In the genomic region with DNA sequence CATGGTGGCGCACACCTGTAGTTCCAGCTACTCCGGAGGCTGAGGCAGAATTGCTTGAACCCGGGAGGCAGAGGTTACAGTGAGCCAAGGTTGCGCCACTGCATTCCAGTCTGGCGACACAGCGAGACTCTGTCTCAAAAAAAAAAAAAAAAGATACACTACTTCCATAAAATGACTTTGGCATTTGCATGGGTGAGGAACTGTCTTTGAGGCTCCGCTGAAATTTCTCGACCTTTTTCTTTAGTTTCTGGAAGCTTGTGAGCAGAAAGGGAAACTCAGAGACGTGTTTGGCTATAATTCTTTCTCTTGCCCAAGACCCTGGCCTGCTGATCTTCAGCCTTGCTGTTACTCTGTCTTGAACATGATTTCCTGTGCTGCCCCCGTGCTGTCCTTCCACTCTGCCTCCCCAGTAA, we compare ENCODE assay signal across 16 cellular contexts. TPM values are rescaled to one million over a fixed set of nuclear protein-coding genes. Genes with fewer than 3 reads are reported as not detected.
DNase-seq lines count a peak whose midpoint lies in the region; ATAC-seq, FAIRE-seq and TF ChIP-seq lines count a peak whose summit lies in the region.
"Had no signal": no experiment of that assay in that cellular context is flagged by ENCODE, and none has a peak within 500 bp of the region (broad histone marks: within the 10 kb centered on the region; RNA-seq: fewer than 3 reads in every experiment).

No MANE protein-coding gene starts in this region.

- no peak for TF ChIP-seq POLR2A in breast epithelium (IDR thresholded peaks at IDR 0.05)
- no peak for TF ChIP-seq POLR2A in right lobe of liver (IDR thresholded peaks at IDR 0.05)

- 74% methylated on average over 10 of the region's 10 CpGs for WGBS in right lobe of liver (ENCODE audit: insufficient coverage, low coverage, low lambda C conversion rate, missing lambda C conversion rate)

- H3K36me3 ChIP-seq in breast epithelium (no peaks in the 10 kb centered on the region), bronchial epithelial cell (ENCODE audit: control insufficient read depth, insufficient read depth, low read length) (peaks cover 8% of the 10 kb centered on the region), right lobe of liver (no peaks in the 10 kb centered on the region)
- H3K36me3 ChIP-seq: thyroid gland had no signal

- FAIRE-seq in bronchial epithelial cell (lab: Jason Lieb, UNC) = no peak

- peaks cover 6% of the 10 kb centered on the region for H3K4me1 Mint-ChIP-seq in MCF 10A (ENCODE audit: insufficient read depth, unreplicated experiment)
- H3K4me1 Mint-ChIP-seq in activated CD4-positive, alpha-beta memory T cell treated with anti-CD3 and anti-CD28 coated beads for 36 hours (ENCODE audit: low read depth) = peaks cover 5% of the 10 kb centered on the region

- intact Hi-C loops in MCF 10A (cut with micrococcal nuclease) = no loop called here
- intact Hi-C loops in breast epithelium (cut with DNase I; ENCODE audit: low total_unique reads) = no loop called here
- intact Hi-C loops in right lobe of liver (cut with DNase I) = no loop called here
- intact Hi-C loops in activated CD4-positive, alpha-beta memory T cell treated with anti-CD3 and anti-CD28 coated beads for 36 hours (cut with micrococcal nuclease) = no loop called here

- no peaks in the 10 kb centered on the region for H3K4me1 ChIP-seq in breast epithelium
- no peaks in the 10 kb centered on the region for H3K4me1 ChIP-seq in right lobe of liver

- no peaks in the 10 kb centered on the region for H3K27me3 Mint-ChIP-seq in MCF 10A (ENCODE audit: insufficient read depth, unreplicated experiment)
- H3K27me3 Mint-ChIP-seq in activated CD4-positive, alpha-beta memory T cell treated with anti-CD3 and anti-CD28 coated beads for 36 hours = no peaks in the 10 kb centered on the region
- H3K27me3 Mint-ChIP-seq: T-cell had no signal

- peaks cover 6% of the 10 kb centered on the region for H3K9me3 Mint-ChIP-seq in MCF 10A (ENCODE audit: unreplicated experiment)
- H3K9me3 Mint-ChIP-seq in activated CD4-positive, alpha-beta memory T cell treated with anti-CD3 and anti-CD28 coated beads for 36 hours = peaks cover 11% of the 10 kb centered on the region

- H3K27ac Mint-ChIP-seq in MCF 10A (ENCODE audit: low read depth, unreplicated experiment) = no peak overlapping the region
- no peak overlapping the region for H3K27ac Mint-ChIP-seq in activated CD4-positive, alpha-beta memory T cell treated with anti-CD3 and anti-CD28 coated beads for 36 hours
- H3K27ac Mint-ChIP-seq: T-cell had no signal

- no TSS peak for BruUV-seq in MCF 10A (replicated peaks; lab: Mats Ljungman, UMichigan)

- POLR2A ChIA-PET in MCF 10A (lab: Yijun Ruan, JAX) = interaction anchor here (0.6 kb wide), 1 partner anchor 21 kb away, joined by 3 read pairs; no protein-coding TSS in a partner anchor
- POLR2A ChIA-PET in activated CD4-positive, alpha-beta memory T cell treated with anti-CD3 and anti-CD28 coated beads for 36 hours (lab: Charles Lee) = no interaction called here

- H3K4me3 ChIP-seq in breast epithelium = no peak overlapping the region
- no peak overlapping the region for H3K4me3 ChIP-seq in bronchial epithelial cell (ENCODE audit: low read depth, low read length)
- no peak overlapping the region for H3K4me3 ChIP-seq in right lobe of liver
- no peak overlapping the region for H3K4me3 ChIP-seq in coronary artery
- H3K4me3 ChIP-seq: thyroid gland had no signal

- H3K4me3 Mint-ChIP-seq in MCF 10A (ENCODE audit: unreplicated experiment) = no peak overlapping the region
- no peak overlapping the region for H3K4me3 Mint-ChIP-seq in activated CD4-positive, alpha-beta memory T cell treated with anti-CD3 and anti-CD28 coated beads for 36 hours
- H3K4me3 Mint-ChIP-seq: activated T-cell treated with anti-CD3 and anti-CD28 coated beads, Interleukin-2, amount 50 U/mL, for 4 hours; T-cell had no signal

- H3K9me3 ChIP-seq in breast epithelium (no peaks in the 10 kb centered on the region), right lobe of liver (no peaks in the 10 kb centered on the region)
- H3K9me3 ChIP-seq: thyroid gland had no signal

- DNase-seq in MCF 10A (ENCODE audit: unreplicated experiment) = peak; percentile 1
- no peak for DNase-seq in breast epithelium (ENCODE audit: low spot score in 2 of 2)
- peak; percentile 5 for DNase-seq in bronchial epithelial cell (ENCODE audit: low read depth)
- DNase-seq in right lobe of liver = no peak
- no peak for DNase-seq in coronary artery (ENCODE audit: low spot score)
- DNase-seq in activated CD4-positive, alpha-beta memory T cell treated with anti-CD3 and anti-CD28 coated beads for 36 hours = no peak
- DNase-seq in occipital lobe (lab: John Stamatoyannopoulos, UW) = no peak
- DNase-seq: activated CD4-positive, CD25-positive, alpha-beta regulatory T cell treated with anti-CD3 and anti-CD28 coated beads, Interleukin-2, amount 50 U/mL, for 72 hours; activated T-cell treated with anti-CD3 and anti-CD28 coated beads, Interleukin-2, amount 50 U/mL, for 4 hours; hypothalamus; mammary epithelial cell; NCI-H2081; T-cell; thyroid gland had no signal

- peaks cover 34% of the 10 kb centered on the region for H3K36me3 Mint-ChIP-seq in MCF 10A (ENCODE audit: insufficient read depth, unreplicated experiment)
- H3K36me3 Mint-ChIP-seq in activated CD4-positive, alpha-beta memory T cell treated with anti-CD3 and anti-CD28 coated beads for 36 hours = peaks cover 25% of the 10 kb centered on the region

- peak; percentile 32 to 72 (median 56) for ATAC-seq in right lobe of liver
- ATAC-seq in HG03354 (IDR thresholded peaks at IDR 0.05; ENCODE audit: poor library complexity, severe bottlenecking, unreplicated experiment) = no peak
- ATAC-seq: activated T-cell treated with anti-CD3 and anti-CD28 coated beads, Interleukin-2, amount 50 U/mL, for 4 hours; T-cell had no signal

- TF ChIP-seq CTCF in MCF 10A (IDR thresholded peaks at IDR 0.05; ENCODE audit: unreplicated experiment) (no peak), breast epithelium (IDR thresholded peaks at IDR 0.05) (no peak), bronchial epithelial cell (IDR thresholded peaks at IDR 0.05; ENCODE audit: insufficient read depth, low read length, severe bottlenecking) (no peak), right lobe of liver (IDR thresholded peaks at IDR 0.05) (no peak), coronary artery (IDR thresholded peaks at IDR 0.05) (no peak)

- H3K27ac ChIP-seq in breast epithelium (no peak overlapping the region), right lobe of liver (no peak overlapping the region), coronary artery (no peak overlapping the region)
- H3K27ac ChIP-seq: KMS-11, thyroid gland had no signal

- no peaks in the 10 kb centered on the region for H3K27me3 ChIP-seq in breast epithelium
- H3K27me3 ChIP-seq in bronchial epithelial cell (ENCODE audit: control insufficient read depth, insufficient read depth, low read length) = no peaks in the 10 kb centered on the region
- no peaks in the 10 kb centered on the region for H3K27me3 ChIP-seq in right lobe of liver
- H3K27me3 ChIP-seq: thyroid gland had no signal

- CTCF ChIA-PET in MCF 10A (lab: Yijun Ruan, JAX) = interaction anchor here (0.5 to 1.2 kb wide), 2 partner anchors 422 to 576 kb away, joined by 3 to 6 read pairs; no protein-coding TSS in a partner anchor
- CTCF ChIA-PET in activated CD4-positive, alpha-beta memory T cell treated with anti-CD3 and anti-CD28 coated beads for 36 hours (lab: Charles Lee) = no interaction called here

RNA-seq across cellular contexts. Expression of gene SPIN1, which starts 37.3 kb away (rescaled TPM):
- total RNA-seq in MCF 10A (2022) = 75.1 and 80.9 TPM in 2 replicates
- 100 to 1,000 TPM in 2 of 3 donors, 10 to 100 TPM in 1; 71.8 to 125 (median 103) TPM for total RNA-seq in breast epithelium
- total RNA-seq in bronchial epithelial cell = 67.0 and 89.5 TPM in 2 replicates
- 10 to 100 TPM; 15.7 to 21.2 (median 18.7) TPM for total RNA-seq in right lobe of liver
- 10 to 100 TPM; 19.6 to 20.8 TPM for total RNA-seq in activated CD4-positive, alpha-beta memory T cell treated with anti-CD3 and anti-CD28 coated beads for 36 hours
- total RNA-seq in occipital lobe = 361 TPM

Comparison
In these comparisons a context has a peak if more than half of its experiments do, and no peak if none do; other contexts are left out.
1. DNase-seq: peak in MCF 10A (single experiment) and bronchial epithelial cell (single experiment); none in breast epithelium (0 of 2), right lobe of liver (0 of 3), coronary artery (single experiment), activated CD4-positive, alpha-beta memory T cell treated with anti-CD3 and anti-CD28 coated beads for 36 hours (single experiment) and occipital lobe (single experiment).